Comparison of ENCODE assay signal across 31 cellular contexts in the genomic region with DNA sequence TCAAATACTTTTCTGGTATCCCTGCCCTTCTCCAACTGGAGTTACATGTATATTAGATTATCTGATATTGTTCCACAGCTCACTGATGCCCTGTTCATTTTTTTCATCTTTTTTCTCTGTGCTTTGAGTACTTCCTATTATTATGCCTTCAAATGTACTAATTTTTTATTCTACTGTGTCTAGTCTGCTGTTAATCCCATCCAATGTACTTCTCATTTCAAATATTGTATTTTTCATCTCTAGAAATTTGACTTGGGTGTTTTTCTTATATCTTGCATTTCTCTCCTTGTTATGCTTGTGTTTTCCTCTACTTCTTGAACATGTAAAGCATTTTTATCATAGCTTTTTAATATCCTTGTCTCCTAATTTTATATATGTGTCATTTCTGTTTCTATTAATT. TPM values are rescaled to one million over a fixed set of nuclear protein-coding genes. Genes with fewer than 3 reads are reported as not detected.
"Had no signal": no experiment of that assay in that cellular context is flagged by ENCODE, and none has a peak within 500 bp of the region (broad histone marks: within the 10 kb centered on the region; RNA-seq: fewer than 3 reads in every experiment).

No MANE protein-coding gene starts in this region.

- H3K4me1 Mint-ChIP-seq: immature natural killer cell; memory B cell; naive thymus-derived CD4-positive, alpha-beta T cell had no signal

- H3K27ac Mint-ChIP-seq: immature natural killer cell; memory B cell; natural killer cell treated with Interleukin-12 subunit alpha and Interleukin-12 subunit beta and Interleukin-15 and Interleukin-18, amount 100 ng/mL, for 72 hours; progenitor cell of endocrine pancreas; stimulated activated naive CD8-positive, alpha-beta T cell treated with anti-CD3 and anti-CD28 coated beads, Interleukin-15, Interleukin-2, amounts not matched to agents 100 ng/mL and 50 ng/mL, for 24 hours had no signal

- ATAC-seq: left colon; mucosa of descending colon; naive thymus-derived CD4-positive, alpha-beta T cell; natural killer cell treated with Interleukin-12 subunit alpha and Interleukin-12 subunit beta and Interleukin-15 and Interleukin-18, amount 100 ng/mL, for 72 hours; right cardiac atrium; sciatic nerve; upper lobe of right lung had no signal

- FAIRE-seq: islet of Langerhans, kidney, urothelium cell line had no signal

- H3K36me3 ChIP-seq: left lung, ovary, suprapubic skin, thoracic aorta, tibial artery, upper lobe of right lung had no signal

- H3K4me3 ChIP-seq: left lung, mucosa of descending colon, ovary, skin epidermis, suprapubic skin, thoracic aorta, tibial artery, upper lobe of right lung had no signal

- H3K4me3 Mint-ChIP-seq: immature natural killer cell; memory B cell; naive thymus-derived CD4-positive, alpha-beta T cell; natural killer cell treated with Interleukin-12 subunit alpha and Interleukin-12 subunit beta and Interleukin-15 and Interleukin-18, amount 100 ng/mL, for 72 hours; stimulated activated naive CD8-positive, alpha-beta T cell treated with anti-CD3 and anti-CD28 coated beads, Interleukin-15, Interleukin-2, amounts not matched to agents 100 ng/mL and 50 ng/mL, for 24 hours had no signal

- H3K27ac ChIP-seq: left lung, ovary, skin epidermis, suprapubic skin, tibial artery, upper lobe of right lung had no signal

- H3K27me3 ChIP-seq: left lung, ovary, suprapubic skin, tibial artery, upper lobe of right lung had no signal

- H3K9me3 ChIP-seq: left lung, mucosa of descending colon, ovary, suprapubic skin, thoracic aorta, upper lobe of right lung had no signal

- H3K4me1 ChIP-seq: left lung, suprapubic skin, upper lobe of right lung had no signal

- H3K27me3 Mint-ChIP-seq: memory B cell; progenitor cell of endocrine pancreas; stimulated activated naive CD8-positive, alpha-beta T cell treated with anti-CD3 and anti-CD28 coated beads, Interleukin-15, Interleukin-2, amounts not matched to agents 100 ng/mL and 50 ng/mL, for 24 hours had no signal

- DNase-seq: hypothalamus; immature natural killer cell; kidney; left colon; left lung; midbrain; mucosa of descending colon; naive thymus-derived CD4-positive, alpha-beta T cell; ovary; retina; right cardiac atrium; stimulated activated CD4-positive, alpha-beta T cell treated with anti-CD3 and anti-CD28 coated beads, Interleukin-12 subunit alpha, Interleukin-12 subunit beta, amount 100 ng/mL, for 4 hours; stimulated activated CD4-positive, alpha-beta T cell treated with anti-CD3 and anti-CD28 coated beads, Interleukin-15, amount 100 ng/mL, for 24 hours; stimulated activated CD4-positive, alpha-beta T cell treated with anti-CD3 and anti-CD28 coated beads, Interleukin-2, amount 100 ng/mL, for 24 hours; stimulated activated CD4-positive, alpha-beta T cell treated with anti-CD3 and anti-CD28 coated beads, Interleukin-4, amount 100 ng/mL, for 1 hour; stimulated activated naive CD4-positive, alpha-beta T cell; tibial artery; trophoblast cell; upper lobe of right lung had no signal

- H3K36me3 Mint-ChIP-seq: natural killer cell treated with Interleukin-12 subunit alpha and Interleukin-12 subunit beta and Interleukin-15 and Interleukin-18, amount 100 ng/mL, for 72 hours had no signal

- H3K9me3 Mint-ChIP-seq: natural killer cell treated with Interleukin-12 subunit alpha and Interleukin-12 subunit beta and Interleukin-15 and Interleukin-18, amount 100 ng/mL, for 72 hours had no signal

RNA-seq across cellular contexts. Expression of a gene that starts 41.6 kb away (rescaled TPM):
- total RNA-seq: lung microvascular endothelial cell; naive thymus-derived CD4-positive, alpha-beta T cell; natural killer cell treated with Interleukin-12 subunit alpha and Interleukin-12 subunit beta and Interleukin-15 and Interleukin-18, amount 100 ng/mL, for 72 hours; progenitor cell of endocrine pancreas; upper lobe of right lung had no signal
- polyA plus RNA-seq: neural cell had no signal
